Comparison of ENCODE assay signal across 15 cellular contexts in the genomic region with DNA sequence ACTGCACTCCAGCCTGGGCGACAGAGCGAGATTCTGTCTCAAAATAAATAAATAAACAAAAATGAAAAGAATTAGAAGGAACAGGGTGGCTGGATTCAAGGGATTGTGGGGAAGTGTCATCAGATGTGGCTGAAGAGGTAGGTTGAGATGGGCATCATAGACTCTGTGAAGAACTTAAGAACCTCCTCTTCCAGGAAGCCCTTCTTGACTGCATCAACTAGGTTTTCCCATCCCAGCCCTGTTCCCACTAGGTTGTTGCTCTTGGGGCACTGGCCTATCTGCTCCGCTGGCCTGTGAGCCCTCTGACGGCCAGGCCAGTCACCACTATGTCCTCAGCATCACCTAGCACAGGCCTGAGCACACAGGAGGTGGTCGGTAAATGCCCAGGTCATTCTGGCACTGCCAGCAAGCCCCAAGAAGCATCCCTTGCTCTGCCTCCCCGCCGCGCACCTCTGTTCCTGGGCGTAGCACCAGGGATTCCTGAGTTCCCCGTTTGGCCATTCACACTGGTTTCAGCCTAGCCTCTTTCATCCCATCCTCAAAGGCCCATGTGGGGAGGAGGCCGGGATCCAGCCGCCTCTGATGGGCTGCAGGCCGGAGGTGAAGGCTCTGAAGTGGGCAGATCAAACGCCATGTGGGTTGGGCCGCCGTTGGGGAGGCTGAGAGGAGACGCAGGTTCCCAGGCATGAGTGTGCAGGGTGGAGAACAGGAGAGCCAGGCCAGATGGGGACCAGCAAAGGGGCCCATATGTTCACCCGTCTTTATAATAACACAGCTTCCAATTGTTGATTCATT.
"Had no signal": no experiment of that assay in that cellular context is flagged by ENCODE, and none has a peak within 500 bp of the region (broad histone marks: within the 10 kb centered on the region; RNA-seq: fewer than 3 reads in every experiment).

No MANE protein-coding gene starts in this region.

- ATAC-seq: activated CD4-positive, CD25-positive, alpha-beta regulatory T cell treated with anti-CD3 and anti-CD28 coated beads, Interleukin-2, amount 50 U/mL, for 24 hours; gastroesophageal sphincter; heart right ventricle; right cardiac atrium had no signal

- H3K9me3 Mint-ChIP-seq: activated T-helper 1 cell treated with anti-CD3 and anti-CD28 coated beads, Interleukin-12 subunit alpha, Interleukin-12 subunit beta, Interleukin-2, Interleukin-4 antibody, amounts not matched to agents 30 ng/mL and 10 ng/mL and 1 ng/mL, durations not matched to agents 14 hours and 24 hours and 36 hours; endodermal cell; nephron progenitor cell had no signal

- H3K9me3 ChIP-seq: adrenal gland, gastroesophageal sphincter, heart right ventricle, transverse colon had no signal

- FAIRE-seq: small intestine had no signal

- H3K4me3 Mint-ChIP-seq: activated T-helper 1 cell treated with anti-CD3 and anti-CD28 coated beads, Interleukin-12 subunit alpha, Interleukin-12 subunit beta, Interleukin-2, Interleukin-4 antibody, amounts not matched to agents 30 ng/mL and 10 ng/mL and 1 ng/mL, durations not matched to agents 14 hours and 24 hours and 36 hours; endodermal cell; nephron progenitor cell had no signal

- H3K27ac Mint-ChIP-seq: activated T-helper 1 cell treated with anti-CD3 and anti-CD28 coated beads, Interleukin-12 subunit alpha, Interleukin-12 subunit beta, Interleukin-2, Interleukin-4 antibody, amounts not matched to agents 30 ng/mL and 10 ng/mL and 1 ng/mL, durations not matched to agents 14 hours and 24 hours and 36 hours; endodermal cell; progenitor cell of endocrine pancreas had no signal

- DNase-seq: activated CD4-positive, alpha-beta T cell treated with anti-CD3 and anti-CD28 coated beads, Interleukin-2, amount 50 U/mL, for 1 hour; activated CD8-positive, alpha-beta memory T cell treated with anti-CD3 and anti-CD28 coated beads for 24 hours; adrenal gland; endodermal cell; heart right ventricle; nephron progenitor cell; small intestine; stimulated activated CD4-positive, alpha-beta T cell treated with anti-CD3 and anti-CD28 coated beads, Interleukin-4, amount 100 ng/mL, for 24 hours; stimulated activated naive CD4-positive, alpha-beta T cell treated with Interleukin-2 at 50 U/mL for 16 hours; transverse colon had no signal

- H3K27me3 ChIP-seq: adrenal gland, gastroesophageal sphincter, heart right ventricle, transverse colon had no signal

- H3K4me3 ChIP-seq: adrenal gland, gastroesophageal sphincter, heart right ventricle, transverse colon had no signal

- H3K27ac ChIP-seq: adrenal gland, gastroesophageal sphincter, heart right ventricle, transverse colon had no signal

- H3K36me3 ChIP-seq: adrenal gland, gastroesophageal sphincter, heart right ventricle, transverse colon had no signal
